9 cellular contexts compared by ENCODE assay signal in genomic region chr5:111530298-111530740, GRCh38. TPM values are rescaled to one million over a fixed set of nuclear protein-coding genes. Genes with fewer than 3 reads are reported as not detected.
DNase-seq lines count a peak whose midpoint lies in the region; ATAC-seq, FAIRE-seq and TF ChIP-seq lines count a peak whose summit lies in the region.
"Had no signal": no experiment of that assay in that cellular context is flagged by ENCODE, and none has a peak within 500 bp of the region (broad histone marks: within the 10 kb centered on the region; RNA-seq: fewer than 3 reads in every experiment).

No MANE protein-coding gene starts in this region.

- TF ChIP-seq POLR2A in endothelial cell of umbilical vein (IDR thresholded peaks at IDR 0.05; ENCODE audit: low read depth, low read length) (no peak), transverse colon (IDR thresholded peaks at IDR 0.05) (no peak)

- peak overlapping the region; percentile 49 for H3K9ac ChIP-seq in endothelial cell of umbilical vein (replicated peaks; ENCODE audit: extremely low read depth, insufficient read depth, low read length)

- H3K27ac ChIP-seq in endothelial cell of umbilical vein (ENCODE audit: insufficient read depth, low read depth, low read length) (peak overlapping the region; percentile 84), transverse colon (peak overlapping the region in 1 of 4 donors; percentile 4)

- H3K79me2 ChIP-seq in endothelial cell of umbilical vein (ENCODE audit: control insufficient read depth, insufficient read depth, low read length): no peaks in the 10 kb centered on the region

- TF ChIP-seq CTCF in endothelial cell of umbilical vein (IDR thresholded peaks at IDR 0.05; ENCODE audit: extremely low read depth in 1 of 2, insufficient read depth in 1 of 2, low read depth in 1 of 2, low read length in 2 of 2) (no peak), transverse colon (IDR thresholded peaks at IDR 0.05) (no peak)

- dilution Hi-C loops in endothelial cell of umbilical vein (cut with MboI; ENCODE audit: extremely low pct_ligation_motif_present, low sequenced_read_pairs): no loop called here

- in situ Hi-C loops in transverse colon (cut with MboI; ENCODE audit: low pct_ligation_motif_present in 1 of 4, low pct_unique_long_range_greater_than_20kb in 1 of 4, low sequenced_read_pairs in 3 of 4): no loop called here

- no peaks in the 10 kb centered on the region for H3K9me1 ChIP-seq in endothelial cell of umbilical vein (replicated peaks; ENCODE audit: control insufficient read depth, extremely low read depth, insufficient read depth, low read length)

- WGBS in transverse colon (ENCODE audit: low coverage in 1 of 2), 2 donors: 28 to 31% methylated on average over 4 to 10 of the region's 10 CpGs

- H3K27me3 ChIP-seq in endothelial cell of umbilical vein (ENCODE audit: control insufficient read depth in 2 of 2, insufficient read depth in 2 of 2, low read length in 2 of 2) (no peaks in the 10 kb centered on the region), transverse colon (no peaks in the 10 kb centered on the region), MG63 (no peaks in the 10 kb centered on the region)

- POLR2A ChIA-PET in endothelial cell of umbilical vein (lab: Charles Lee): no interaction called here

- H3K9me3 ChIP-seq in endothelial cell of umbilical vein (replicated peaks; ENCODE audit: control insufficient read depth, insufficient read depth, low read length) (no peaks in the 10 kb centered on the region), transverse colon (no peaks in the 10 kb centered on the region), MG63 (no peaks in the 10 kb centered on the region)
- H3K9me3 ChIP-seq: HAP-1 had no signal

- H3K36me3 ChIP-seq in endothelial cell of umbilical vein (ENCODE audit: control insufficient read depth in 2 of 2, extremely low read depth in 1 of 2, insufficient read depth in 2 of 2, low read length in 2 of 2): no peaks in the 10 kb centered on the region
- no peaks in the 10 kb centered on the region for H3K36me3 ChIP-seq in transverse colon
- H3K36me3 ChIP-seq in MG63: no peaks in the 10 kb centered on the region
- H3K36me3 ChIP-seq: HAP-1 had no signal

- intact Hi-C loops in endothelial cell of umbilical vein (cut with micrococcal nuclease) (loop anchor here (1.0 to 5.0 kb wide), 7 partner anchors 18 to 632 kb away; partner anchors contain the start of genes NREP and STARD4), transverse colon (cut with DNase I; ENCODE audit: low total_unique reads) (no loop called here)

- CTCF ChIA-PET in endothelial cell of umbilical vein (lab: Charles Lee): interaction anchor here (0.6 to 2.9 kb wide), 8 partner anchors 9 to 620 kb away, joined by 3 to 70 read pairs (median 28); partner anchors contain the start of gene STARD4

- H3K4me3 ChIP-seq in endothelial cell of umbilical vein (replicated peaks in 1 of 3; ENCODE audit: insufficient read depth in 1 of 3, low read depth in 1 of 3, low read length in 3 of 3): no peak overlapping the region
- H3K4me3 ChIP-seq in transverse colon: no peak overlapping the region
- H3K4me3 ChIP-seq in MG63: no peak overlapping the region
- H3K4me3 ChIP-seq: HAP-1 had no signal

- no peaks in the 10 kb centered on the region for H4K20me1 ChIP-seq in endothelial cell of umbilical vein (replicated peaks; ENCODE audit: control insufficient read depth, extremely low read depth, insufficient read depth, low read length)

- no TSS peak for BruUV-seq in endothelial cell of umbilical vein (replicated peaks; lab: Mats Ljungman, UMichigan)

- peak; percentile 91 for ATAC-seq in GM21723 (IDR thresholded peaks at IDR 0.05; ENCODE audit: unreplicated experiment)

- TF ChIP-seq EP300 in transverse colon (IDR thresholded peaks at IDR 0.05; ENCODE audit: low read depth): no peak

- DNase-seq in COLO829 (ENCODE audit: low spot score) (peak; percentile 26), LoVo (ENCODE audit: low spot score) (peak; percentile 23), endothelial cell of umbilical vein (ENCODE audit: low read depth, low spot score) (peak; percentile 90), occipital lobe (lab: John Stamatoyannopoulos, UW) (peak; percentile 26), transverse colon (peak; percentile 59), MG63 (no peak)
- peak; percentile 84 to 88 for DNase-seq in activated CD4-positive, alpha-beta T cell treated with anti-CD3 and anti-CD28 coated beads, Interleukin-2, amount 50 U/mL, for 4 hours

- H3K4me1 ChIP-seq in endothelial cell of umbilical vein (ENCODE audit: control insufficient read depth, extremely low read depth, insufficient read depth, low read length): peaks cover 10% of the 10 kb centered on the region
- peaks cover 0 to 9% (median 0%) of the 10 kb centered on the region in 4 donors for H3K4me1 ChIP-seq in transverse colon
- H3K4me1 ChIP-seq: HAP-1 had no signal

- peak; percentile 86 for FAIRE-seq in endothelial cell of umbilical vein (lab: Jason Lieb, UNC)

- H2AFZ ChIP-seq in endothelial cell of umbilical vein (ENCODE audit: low read depth, low read length): peak overlapping the region; percentile 11

- peak overlapping the region; percentile 32 for H3K4me2 ChIP-seq in endothelial cell of umbilical vein (ENCODE audit: insufficient read depth, low read length)

TF ChIP-seq in endothelial cell of umbilical vein, 7 proteins besides CTCF, POLR2A, EP300 and RAD21:
- TF ChIP-seq MYC (IDR thresholded peaks at IDR 0.05; ENCODE audit: low read depth, low read length) (peak; percentile 72), FOS (IDR thresholded peaks at IDR 0.05; ENCODE audit: borderline replicate concordance, insufficient read depth, low read length) (peak; percentile 92), JUN (IDR thresholded peaks at IDR 0.05; ENCODE audit: borderline replicate concordance, insufficient read depth, insufficient read length, low read depth) (peak; percentile 85), POLR2AphosphoS5 (IDR thresholded peaks at IDR 0.05; ENCODE audit: insufficient read depth, low read depth, low read length) (peak; percentile 68), EZH2 (IDR thresholded peaks at IDR 0.05; ENCODE audit: borderline replicate concordance, low read depth, low read length, severe bottlenecking) (no peak), GATA2 (IDR thresholded peaks at IDR 0.05; ENCODE audit: insufficient read depth, insufficient read length, low read depth, low read length) (peak; percentile 92)
- TF ChIP-seq, protein P1, sequence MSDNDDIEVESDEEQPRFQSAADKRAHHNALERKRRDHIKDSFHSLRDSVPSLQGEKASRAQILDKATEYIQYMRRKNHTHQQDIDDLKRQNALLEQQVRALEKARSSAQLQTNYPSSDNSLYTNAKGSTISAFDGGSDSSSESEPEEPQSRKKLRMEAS (IDR thresholded peaks at IDR 0.05; ENCODE audit: insufficient read depth, insufficient read length): no peak

RNA-seq across cellular contexts. Expression of gene STARD4, which starts 18.0 kb away (rescaled TPM):
- total RNA-seq in endothelial cell of umbilical vein (77.1 and 87.8 TPM in 2 replicates), occipital lobe (73.6 TPM), transverse colon (100 to 1,000 TPM in 1 of 4 donors, 10 to 100 TPM in 3; 12.0 to 178 (median 19.3) TPM)
- 21.4 and 33.6 TPM in 2 replicates for polyA plus RNA-seq in endothelial cell of umbilical vein
- 27.3 and 31.1 TPM in 2 replicates for polyA plus RNA-seq in endothelial cell of umbilical vein (2011; cell fraction: cytosol; rRNA removed)
- polyA plus RNA-seq in endothelial cell of umbilical vein (2011; cell fraction: nucleus; rRNA removed): 78.7 and 99.1 TPM in 2 replicates
- 50.3 and 51.5 TPM in 2 replicates for polyA plus RNA-seq in endothelial cell of umbilical vein (2012)
- polyA minus RNA-seq in endothelial cell of umbilical vein: 57.6 and 73.6 TPM in 2 replicates
- polyA minus RNA-seq in endothelial cell of umbilical vein (2011; cell fraction: cytosol; rRNA and poly(A)+ RNA removed): 12.3 TPM
- polyA minus RNA-seq in endothelial cell of umbilical vein (2011; cell fraction: nucleus; rRNA and poly(A)+ RNA removed): 63.8 and 122 TPM in 2 replicates
- 9.8 and 13.5 TPM in 2 replicates for total RNA-seq in MG63 (2014; rRNA removed; shearing (Covaris generic); ENCODE audit: low replicate concordance)
